ENCODE assay signal across 21 cellular contexts in the genomic region with DNA sequence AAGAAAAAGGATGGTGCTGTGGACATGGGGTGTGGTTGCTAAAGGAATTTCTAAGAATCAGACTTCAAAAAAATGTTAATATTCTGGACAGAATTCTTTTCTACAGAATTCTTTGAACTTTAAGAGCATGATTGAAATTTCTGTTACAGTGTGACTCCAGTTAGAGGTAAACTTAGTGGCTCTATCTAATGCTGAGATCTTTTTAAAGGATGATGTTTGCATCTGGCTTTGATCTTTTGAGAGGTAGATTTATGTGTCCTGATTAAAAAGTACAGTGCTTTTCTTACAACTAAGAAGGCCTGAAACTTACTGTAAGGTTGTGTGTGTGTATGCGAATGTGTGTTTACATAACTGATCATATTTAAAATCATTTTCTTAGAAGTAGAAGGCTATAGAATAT. TPM values are rescaled to one million over a fixed set of nuclear protein-coding genes. Genes with fewer than 3 reads are reported as not detected.
DNase-seq lines count a peak whose midpoint lies in the region; ATAC-seq and TF ChIP-seq lines count a peak whose summit lies in the region.
"Had no signal": no experiment of that assay in that cellular context is flagged by ENCODE, and none has a peak within 500 bp of the region (broad histone marks: within the 10 kb centered on the region; RNA-seq: fewer than 3 reads in every experiment).

No MANE protein-coding gene starts in this region.

- no peaks in the 10 kb centered on the region for H3K27me3 Mint-ChIP-seq in activated T-cell treated with anti-CD3 and anti-CD28 coated beads, Interleukin-2, amount 50 U/mL, for 72 hours (ENCODE audit: low read depth)
- H3K27me3 Mint-ChIP-seq in T-helper 2 cell treated with Interferon-gamma antibody and Interleukin-4, amounts not matched to agents 5 μg/mL and 100 μg/mL, for 36 hours (ENCODE audit: low read depth), result no peaks in the 10 kb centered on the region
- no peaks in the 10 kb centered on the region for H3K27me3 Mint-ChIP-seq in H9 (ENCODE audit: low read depth)

- H3K36me3 ChIP-seq in effector memory CD4-positive, alpha-beta T cell (ENCODE audit: control insufficient read depth, insufficient read depth, low read length), result peaks cover 10% of the 10 kb centered on the region
- H3K36me3 ChIP-seq: breast epithelium, prostate gland had no signal

- no peaks in the 10 kb centered on the region for H4K20me1 ChIP-seq in H9 (ENCODE audit: control insufficient read depth, insufficient read depth, insufficient read length)

- no peaks in the 10 kb centered on the region for H3K23me2 ChIP-seq in H9 (ENCODE audit: insufficient read length, low read depth, low read length, poor library complexity, severe bottlenecking)

- TF ChIP-seq CTCF in H9 (conservative IDR thresholded peaks at IDR 0.05) (no peak), omental fat pad (IDR thresholded peaks at IDR 0.05) (no peak)

- no peak overlapping the region for H3K4me3 ChIP-seq in effector memory CD4-positive, alpha-beta T cell (ENCODE audit: insufficient read depth, low read depth, low read length, poor library complexity, severe bottlenecking)
- H3K4me3 ChIP-seq: breast epithelium, GM23248, prostate gland had no signal

- H4K8ac ChIP-seq in H9 (replicated peaks; ENCODE audit: insufficient read length, low read depth, low read length), result no peak overlapping the region

- H3K4me1 ChIP-seq in effector memory CD4-positive, alpha-beta T cell (ENCODE audit: control insufficient read depth, insufficient read depth, low read length, poor library complexity, severe bottlenecking), result peaks cover 85% of the 10 kb centered on the region
- H3K4me1 ChIP-seq in H9 (ENCODE audit: insufficient read depth, low read length), result no peaks in the 10 kb centered on the region
- H3K4me1 ChIP-seq: prostate gland had no signal

- H3K18ac ChIP-seq in H9 (ENCODE audit: insufficient read length, low read depth, low read length), result no peak overlapping the region

- peaks cover 11 to 24% of the 10 kb centered on the region in 2 donors for H3K36me3 Mint-ChIP-seq in activated T-cell treated with anti-CD3 and anti-CD28 coated beads, Interleukin-2, amount 50 U/mL, for 72 hours (ENCODE audit: insufficient read depth in 2 of 2)
- H3K36me3 Mint-ChIP-seq in T-helper 2 cell treated with Interferon-gamma antibody and Interleukin-4, amounts not matched to agents 5 μg/mL and 100 μg/mL, for 36 hours (ENCODE audit: low read depth), result peaks cover 59% of the 10 kb centered on the region
- H3K36me3 Mint-ChIP-seq in stimulated activated effector memory CD8-positive, alpha-beta T cell treated with anti-CD3 and anti-CD28 coated beads, Interleukin-12 subunit alpha, Interleukin-12 subunit beta, amount 100 ng/mL, for 72 hours, result peaks cover 63% of the 10 kb centered on the region
- peaks cover 2 to 14% (median 7%) of the 10 kb centered on the region in 3 experiments; a peak in 5 of 7 replicates for H3K36me3 Mint-ChIP-seq in H9 (ENCODE audit: insufficient read depth in 1 of 3, low read depth in 3 of 3)

- H3K27me3 ChIP-seq in effector memory CD4-positive, alpha-beta T cell (replicated peaks; ENCODE audit: control insufficient read depth, insufficient read depth, low read length, poor library complexity, severe bottlenecking), result no peaks in the 10 kb centered on the region
- no peaks in the 10 kb centered on the region for H3K27me3 ChIP-seq in H9 (ENCODE audit: insufficient read depth, low read length)
- H3K27me3 ChIP-seq: breast epithelium had no signal

- H3K27ac Mint-ChIP-seq in activated T-cell treated with anti-CD3 and anti-CD28 coated beads, Interleukin-2, amount 50 U/mL, for 72 hours, result peak overlapping the region; percentile 95
- peak overlapping the region; percentile 86 for H3K27ac Mint-ChIP-seq in T-helper 2 cell treated with Interferon-gamma antibody and Interleukin-4, amounts not matched to agents 5 μg/mL and 100 μg/mL, for 36 hours
- peak overlapping the region; percentile 88 for H3K27ac Mint-ChIP-seq in stimulated activated effector memory CD8-positive, alpha-beta T cell treated with anti-CD3 and anti-CD28 coated beads, Interleukin-12 subunit alpha, Interleukin-12 subunit beta, amount 100 ng/mL, for 72 hours
- H3K27ac Mint-ChIP-seq in H9, result no peak overlapping the region
- H3K27ac Mint-ChIP-seq: nephron progenitor cell had no signal

- ATAC-seq in activated T-cell treated with anti-CD3 and anti-CD28 coated beads, Interleukin-2, amount 50 U/mL, for 72 hours (replicated peaks in 1 of 2), result no peak
- ATAC-seq in stimulated activated effector memory CD8-positive, alpha-beta T cell treated with anti-CD3 and anti-CD28 coated beads, Interleukin-12 subunit alpha, Interleukin-12 subunit beta, amount 100 ng/mL, for 72 hours, result no peak
- no peak for ATAC-seq in HG02852 (IDR thresholded peaks at IDR 0.05; ENCODE audit: unreplicated experiment)
- no peak for ATAC-seq in omental fat pad (ENCODE audit: low FRiP score)

- H3T11ph ChIP-seq in H9 (ENCODE audit: low read length), result no peak overlapping the region

- no peak overlapping the region for H2AFZ ChIP-seq in H9 (ENCODE audit: low read length)
- H2AFZ ChIP-seq: GM23248 had no signal

- H2BK5ac ChIP-seq in H9 (ENCODE audit: insufficient read length, low read length), result no peak overlapping the region

- H2BK12ac ChIP-seq in H9 (ENCODE audit: insufficient read length, low read depth, low read length), result no peak overlapping the region

- no peak overlapping the region for H3K14ac ChIP-seq in H9 (ENCODE audit: insufficient read depth, low read length)

- H4K5ac ChIP-seq in H9 (ENCODE audit: insufficient read length, low read depth, low read length), result no peak overlapping the region

- no peak for DNase-seq in activated T-cell treated with anti-CD3 and anti-CD28 coated beads, Interleukin-2, amount 50 U/mL, for 72 hours
- DNase-seq in activated T-cell treated with anti-CD3 and anti-CD28 coated beads, Interleukin-2, amount 50 U/mL, for 1 hour, result no peak
- no peak for DNase-seq in T-helper 2 cell treated with Interferon-gamma antibody and Interleukin-4, amounts not matched to agents 5 μg/mL and 100 μg/mL, for 36 hours (ENCODE audit: low spot score)
- no peak for DNase-seq in effector memory CD4-positive, alpha-beta T cell
- no peak for DNase-seq in stimulated activated effector memory CD8-positive, alpha-beta T cell treated with anti-CD3 and anti-CD28 coated beads, Interleukin-12 subunit alpha, Interleukin-12 subunit beta, amount 100 ng/mL, for 72 hours (ENCODE audit: low spot score in 2 of 2)
- DNase-seq in H9 (no peak), omental fat pad (ENCODE audit: low spot score) (no peak)
- DNase-seq: COR-L47, EL, erythroblast, GM23248, mammary epithelial cell, NCI-H187, NCI-H345, PC-3, SIG-M5 had no signal

- no peak overlapping the region for H4K91ac ChIP-seq in H9 (ENCODE audit: insufficient read length, low read depth, low read length)

- H3K23ac ChIP-seq in H9 (ENCODE audit: insufficient read length, low read depth, low read length), result no peak overlapping the region

- H3K9ac ChIP-seq in H9 (ENCODE audit: extremely low read depth, insufficient read length, low read length), result no peak overlapping the region
- H3K9ac ChIP-seq: GM23248, KMS-11 had no signal

- H2BK15ac ChIP-seq in H9 (ENCODE audit: low read depth, low read length), result no peak overlapping the region

- H3K9me3 Mint-ChIP-seq in activated T-cell treated with anti-CD3 and anti-CD28 coated beads, Interleukin-2, amount 50 U/mL, for 72 hours, result no peaks in the 10 kb centered on the region
- no peaks in the 10 kb centered on the region for H3K9me3 Mint-ChIP-seq in T-helper 2 cell treated with Interferon-gamma antibody and Interleukin-4, amounts not matched to agents 5 μg/mL and 100 μg/mL, for 36 hours
- no peaks in the 10 kb centered on the region for H3K9me3 Mint-ChIP-seq in stimulated activated effector memory CD8-positive, alpha-beta T cell treated with anti-CD3 and anti-CD28 coated beads, Interleukin-12 subunit alpha, Interleukin-12 subunit beta, amount 100 ng/mL, for 72 hours
- H3K9me3 Mint-ChIP-seq in H9, result no peaks in the 10 kb centered on the region
- H3K9me3 Mint-ChIP-seq: nephron progenitor cell had no signal

- no peak overlapping the region for H2AK5ac ChIP-seq in H9 (ENCODE audit: insufficient read length, low read length)

- H2BK120ac ChIP-seq in H9 (ENCODE audit: low read depth, low read length, poor library complexity, severe bottlenecking), result no peak overlapping the region

- H3K27ac ChIP-seq in effector memory CD4-positive, alpha-beta T cell (ENCODE audit: insufficient read depth, low read length, poor library complexity, severe bottlenecking), result peak overlapping the region; percentile 40
- H3K27ac ChIP-seq in H9 (ENCODE audit: insufficient read length, low read depth, low read length), result no peak overlapping the region
- H3K27ac ChIP-seq: breast epithelium, GM23248, KMS-11, prostate gland had no signal

- no peak overlapping the region for H3K56ac ChIP-seq in H9 (ENCODE audit: insufficient read length, low read depth, low read length)

- H3K79me1 ChIP-seq in H9 (ENCODE audit: insufficient read depth, low read depth, low read length, poor library complexity, severe bottlenecking), result peaks cover 19% of the 10 kb centered on the region

- H3K4me3 Mint-ChIP-seq in activated T-cell treated with anti-CD3 and anti-CD28 coated beads, Interleukin-2, amount 50 U/mL, for 72 hours, result peak overlapping the region in 1 of 2 donors; percentile 83
- H3K4me3 Mint-ChIP-seq in T-helper 2 cell treated with Interferon-gamma antibody and Interleukin-4, amounts not matched to agents 5 μg/mL and 100 μg/mL, for 36 hours, result peak overlapping the region; percentile 77
- H3K4me3 Mint-ChIP-seq in stimulated activated effector memory CD8-positive, alpha-beta T cell treated with anti-CD3 and anti-CD28 coated beads, Interleukin-12 subunit alpha, Interleukin-12 subunit beta, amount 100 ng/mL, for 72 hours, result peak overlapping the region; percentile 47
- H3K4me3 Mint-ChIP-seq in H9, result no peak overlapping the region
- H3K4me3 Mint-ChIP-seq: nephron progenitor cell had no signal

- H3K4me2 ChIP-seq in H9 (ENCODE audit: insufficient read depth, insufficient read length, low read length), result no peak overlapping the region
- H3K4me2 ChIP-seq: KMS-11 had no signal

- peaks cover 99% of the 10 kb centered on the region for H3K4me1 Mint-ChIP-seq in activated T-cell treated with anti-CD3 and anti-CD28 coated beads, Interleukin-2, amount 50 U/mL, for 72 hours (ENCODE audit: low read depth)
- peaks cover 70% of the 10 kb centered on the region for H3K4me1 Mint-ChIP-seq in T-helper 2 cell treated with Interferon-gamma antibody and Interleukin-4, amounts not matched to agents 5 μg/mL and 100 μg/mL, for 36 hours (ENCODE audit: low read depth)
- H3K4me1 Mint-ChIP-seq in stimulated activated effector memory CD8-positive, alpha-beta T cell treated with anti-CD3 and anti-CD28 coated beads, Interleukin-12 subunit alpha, Interleukin-12 subunit beta, amount 100 ng/mL, for 72 hours, result peaks cover 89% of the 10 kb centered on the region
- H3K4me1 Mint-ChIP-seq in H9, result peaks cover 53 to 64% of the 10 kb centered on the region in 2 experiments

- no peaks in the 10 kb centered on the region for H3K9me3 ChIP-seq in effector memory CD4-positive, alpha-beta T cell (ENCODE audit: control insufficient read depth, low read length)
- H3K9me3 ChIP-seq in H9 (ENCODE audit: control insufficient read depth, low read depth, low read length), result no peaks in the 10 kb centered on the region
- H3K9me3 ChIP-seq: breast epithelium, prostate gland had no signal

- H3K79me2 ChIP-seq in H9 (ENCODE audit: insufficient read depth, low read length), result peaks cover 28% of the 10 kb centered on the region; the same call in 1 of the 2 replicates

- WGBS in H9 (ENCODE audit: extremely low coverage, insufficient read length, low lambda C conversion rate), result no CpG with 5 or more reads among the region's 1 CpG

- H3K4ac ChIP-seq in H9 (ENCODE audit: low read depth, low read length), result no peak overlapping the region

- H2BK20ac ChIP-seq in H9 (ENCODE audit: low read depth, low read length, poor library complexity, severe bottlenecking), result no peak overlapping the region

RNA-seq across cellular contexts. Expression of gene NCK2, which starts 25.4 kb away (rescaled TPM):
- total RNA-seq in activated T-cell treated with anti-CD3 and anti-CD28 coated beads, Interleukin-2, amount 50 U/mL, for 72 hours, result 100 to 1,000 TPM; 159 to 161 TPM
- 49.2 and 51.0 TPM in 2 replicates for total RNA-seq in H9 (2021)
- total RNA-seq in omental fat pad, result 10 to 100 TPM; 32.6 to 43.7 (median 38.7) TPM

Comparison
In these comparisons a context has a peak if more than half of its experiments do, and no peak if none do; other contexts are left out.
1. H3K27ac Mint-ChIP-seq: peak in activated T-cell treated with anti-CD3 and anti-CD28 coated beads, Interleukin-2, amount 50 U/mL, for 72 hours (single experiment), T-helper 2 cell treated with Interferon-gamma antibody and Interleukin-4, amounts not matched to agents 5 μg/mL and 100 μg/mL, for 36 hours (single experiment) and stimulated activated effector memory CD8-positive, alpha-beta T cell treated with anti-CD3 and anti-CD28 coated beads, Interleukin-12 subunit alpha, Interleukin-12 subunit beta, amount 100 ng/mL, for 72 hours (single experiment); none in H9 (0 of 3).
2. H3K4me3 Mint-ChIP-seq: peak in T-helper 2 cell treated with Interferon-gamma antibody and Interleukin-4, amounts not matched to agents 5 μg/mL and 100 μg/mL, for 36 hours (single experiment) and stimulated activated effector memory CD8-positive, alpha-beta T cell treated with anti-CD3 and anti-CD28 coated beads, Interleukin-12 subunit alpha, Interleukin-12 subunit beta, amount 100 ng/mL, for 72 hours (single experiment); none in H9 (0 of 2).